Comparison of ENCODE assay signal across 18 cellular contexts in the genomic region with DNA sequence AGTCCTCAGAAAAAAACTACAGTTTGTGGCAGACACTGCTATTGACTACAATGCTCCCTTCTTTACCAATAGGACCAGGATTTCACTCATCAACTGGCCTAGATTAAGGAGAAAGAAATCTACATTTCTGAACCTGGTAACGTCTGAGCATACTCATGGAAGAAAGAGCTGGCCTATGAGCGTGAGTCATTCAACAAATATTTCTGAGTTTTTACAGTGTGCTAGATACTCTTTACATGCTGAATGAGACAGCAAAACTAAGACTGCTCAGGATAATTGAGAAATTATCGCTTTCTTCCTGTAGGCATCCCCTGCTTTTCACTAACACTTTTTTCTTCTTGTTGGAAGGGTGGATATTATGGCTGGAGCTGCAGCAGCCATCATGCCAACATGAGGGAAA.
DNase-seq lines count a peak whose midpoint lies in the region; ATAC-seq, FAIRE-seq and TF ChIP-seq lines count a peak whose summit lies in the region.
"Had no signal": no experiment of that assay in that cellular context is flagged by ENCODE, and none has a peak within 500 bp of the region (broad histone marks: within the 10 kb centered on the region; RNA-seq: fewer than 3 reads in every experiment).

No MANE protein-coding gene starts in this region.

- H3K4me3 ChIP-seq in retinal pigment epithelial cell (ENCODE audit: low read length), result no peak overlapping the region
- H3K4me3 ChIP-seq: colonic mucosa, lung, pancreas had no signal

- TF ChIP-seq CTCF in retinal pigment epithelial cell (conservative IDR thresholded peaks at IDR 0.05; ENCODE audit: low read depth, low read length), result no peak

- peak; percentile 64 for DNase-seq in GM03348 (ENCODE audit: low spot score)
- peak; percentile 93 for DNase-seq in RCC 7860 (ENCODE audit: low spot score)
- peak; percentile 62 for DNase-seq in retinal pigment epithelial cell (ENCODE audit: low read depth)
- no peak for DNase-seq in ureter (ENCODE audit: low spot score)
- DNase-seq in NCI-H1436 treated with DMSO at 0.1 percent for 48 hours (lab: John Stamatoyannopoulos, UW), result no peak
- DNase-seq in activated CD8-positive, alpha-beta memory T cell treated with anti-CD3 and anti-CD28 coated beads, Interleukin-2, amount 50 U/mL, for 48 hours, result no peak
- DNase-seq: activated CD4-positive, alpha-beta T cell treated with anti-CD3 and anti-CD28 coated beads, Interleukin-2, amount 50 U/mL, for 48 hours; activated gamma-delta T cell; colonic mucosa; NCI-H1092; NCI-H748 treated with DMSO at 0.1 percent for 48 hours; pancreas; stimulated activated CD4-positive, alpha-beta T cell treated with anti-CD3 and anti-CD28 coated beads, Interleukin-2, amount 100 ng/mL, for 48 hours; stimulated activated naive CD4-positive, alpha-beta T cell treated with Interleukin-2 at 50 U/mL for 16 hours; T-cell had no signal

- ATAC-seq in esophagus mucosa (peak; percentile 50), HG03520 (IDR thresholded peaks at IDR 0.05; ENCODE audit: unreplicated experiment) (no peak)
- ATAC-seq: pancreas, T-cell had no signal

- peak; percentile 94 for FAIRE-seq in RCC 7860 (lab: Jason Lieb, UNC)
- FAIRE-seq: pancreas had no signal

Comparison
In these comparisons a context has a peak if more than half of its experiments do, and no peak if none do; other contexts are left out.
1. DNase-seq: peak in GM03348 (single experiment), RCC 7860 (single experiment) and retinal pigment epithelial cell (single experiment); none in ureter (single experiment), NCI-H1436 treated with DMSO at 0.1 percent for 48 hours (single experiment) and activated CD8-positive, alpha-beta memory T cell treated with anti-CD3 and anti-CD28 coated beads, Interleukin-2, amount 50 U/mL, for 48 hours (single experiment).